25 cellular contexts compared by ENCODE assay signal in the genomic region with DNA sequence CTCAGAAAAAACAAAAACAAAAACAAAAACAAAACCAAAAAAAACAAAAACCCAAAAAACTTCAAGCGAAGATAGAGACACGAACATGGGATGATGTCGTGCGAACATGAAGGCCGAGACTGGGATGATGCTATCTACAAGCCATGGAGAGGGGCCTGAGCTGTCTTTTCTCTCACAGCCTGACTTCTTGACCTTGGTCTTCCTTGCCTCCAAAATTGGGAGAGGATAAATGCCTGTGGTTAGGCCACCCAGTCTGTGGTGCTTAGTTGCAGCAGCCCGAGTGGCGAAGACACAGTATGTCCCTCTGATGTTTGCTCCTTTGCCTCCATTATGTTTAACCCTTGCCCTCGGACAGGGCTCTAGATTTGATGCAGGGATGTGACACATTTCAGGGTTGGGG.
DNase-seq lines count a peak whose midpoint lies in the region; ATAC-seq and TF ChIP-seq lines count a peak whose summit lies in the region.
"Had no signal": no experiment of that assay in that cellular context is flagged by ENCODE, and none has a peak within 500 bp of the region (broad histone marks: within the 10 kb centered on the region; RNA-seq: fewer than 3 reads in every experiment).

No MANE protein-coding gene starts in this region.

- H3K27ac Mint-ChIP-seq in immature natural killer cell (no peak overlapping the region), H9 (no peak overlapping the region; a peak in 1 of 7 replicates)
- H3K27ac Mint-ChIP-seq: activated naive CD8-positive, alpha-beta T cell treated with anti-CD3 and anti-CD28 coated beads for 36 hours; progenitor cell of endocrine pancreas; stimulated activated memory B cell treated with anti-CD40 and anti-IgM and Interleukin-4, amounts not matched to agents 10 μg/mL and 1 μg/mL and 100 μg/mL, for 72 hours; T-helper 1 cell treated with Interleukin-12 subunit alpha and Interleukin-12 subunit beta and Interleukin-4 antibody, amounts not matched to agents 30 μg/mL and 1 μg/mL, for 36 hours had no signal

- H2BK15ac ChIP-seq in H9 (ENCODE audit: low read depth, low read length) = no peak overlapping the region

- H3K9me3 Mint-ChIP-seq in immature natural killer cell = peaks cover 0 to 7% (median 4%) of the 10 kb centered on the region in 6 donors
- H3K9me3 Mint-ChIP-seq in H9 = no peaks in the 10 kb centered on the region
- H3K9me3 Mint-ChIP-seq: activated naive CD8-positive, alpha-beta T cell treated with anti-CD3 and anti-CD28 coated beads for 36 hours; stimulated activated memory B cell treated with anti-CD40 and anti-IgM and Interleukin-4, amounts not matched to agents 10 μg/mL and 1 μg/mL and 100 μg/mL, for 72 hours; T-helper 1 cell treated with Interleukin-12 subunit alpha and Interleukin-12 subunit beta and Interleukin-4 antibody, amounts not matched to agents 30 μg/mL and 1 μg/mL, for 36 hours had no signal

- no peak overlapping the region for H3K4me3 Mint-ChIP-seq in immature natural killer cell
- no peak overlapping the region for H3K4me3 Mint-ChIP-seq in H9
- H3K4me3 Mint-ChIP-seq: activated naive CD8-positive, alpha-beta T cell treated with anti-CD3 and anti-CD28 coated beads for 36 hours; stimulated activated memory B cell treated with anti-CD40 and anti-IgM and Interleukin-4, amounts not matched to agents 10 μg/mL and 1 μg/mL and 100 μg/mL, for 72 hours; T-helper 1 cell treated with Interleukin-12 subunit alpha and Interleukin-12 subunit beta and Interleukin-4 antibody, amounts not matched to agents 30 μg/mL and 1 μg/mL, for 36 hours had no signal

- H3K27me3 ChIP-seq in SJSA1 (replicated peaks) (no peaks in the 10 kb centered on the region), H9 (ENCODE audit: insufficient read depth, low read length) (no peaks in the 10 kb centered on the region)
- H3K27me3 ChIP-seq: dorsolateral prefrontal cortex, Peyer's patch, sigmoid colon, upper lobe of left lung had no signal

- H4K8ac ChIP-seq in H9 (replicated peaks; ENCODE audit: insufficient read length, low read depth, low read length) = no peak overlapping the region

- no peak overlapping the region for H2BK5ac ChIP-seq in H9 (ENCODE audit: insufficient read length, low read length)

- no peaks in the 10 kb centered on the region for H3K79me1 ChIP-seq in H9 (ENCODE audit: insufficient read depth, low read depth, low read length, poor library complexity, severe bottlenecking)

- H3T11ph ChIP-seq in H9 (ENCODE audit: low read length) = no peak overlapping the region

- no peak overlapping the region for H3K23ac ChIP-seq in H9 (ENCODE audit: insufficient read length, low read depth, low read length)

- H3K36me3 ChIP-seq in SJSA1 = no peaks in the 10 kb centered on the region
- H3K36me3 ChIP-seq: Peyer's patch, sigmoid colon, upper lobe of left lung had no signal

- no peak overlapping the region for H2AK5ac ChIP-seq in H9 (ENCODE audit: insufficient read length, low read length)

- H3K9ac ChIP-seq in H9 (ENCODE audit: extremely low read depth, insufficient read length, low read length) = no peak overlapping the region

- no peak overlapping the region for H2AFZ ChIP-seq in H9 (ENCODE audit: low read length)

- H4K91ac ChIP-seq in H9 (ENCODE audit: insufficient read length, low read depth, low read length) = no peak overlapping the region

- H3K4me1 Mint-ChIP-seq in immature natural killer cell (no peaks in the 10 kb centered on the region), H9 (no peaks in the 10 kb centered on the region; a peak in 1 of 4 replicates)
- H3K4me1 Mint-ChIP-seq: activated naive CD8-positive, alpha-beta T cell treated with anti-CD3 and anti-CD28 coated beads for 36 hours; stimulated activated memory B cell treated with anti-CD40 and anti-IgM and Interleukin-4, amounts not matched to agents 10 μg/mL and 1 μg/mL and 100 μg/mL, for 72 hours had no signal

- TF ChIP-seq CTCF in fibroblast of villous mesenchyme (IDR thresholded peaks at IDR 0.05; ENCODE audit: insufficient read depth, low read depth, low read length) = no peak
- no peak for TF ChIP-seq CTCF in H9 (conservative IDR thresholded peaks at IDR 0.05)

- H2BK12ac ChIP-seq in H9 (ENCODE audit: insufficient read length, low read depth, low read length) = no peak overlapping the region

- H3K27me3 Mint-ChIP-seq in immature natural killer cell (ENCODE audit: low read depth in 3 of 3) (peaks cover 0 to 2% (median 0%) of the 10 kb centered on the region in 3 donors), H9 (ENCODE audit: low read depth) (no peaks in the 10 kb centered on the region; the same call in 1 of the 2 replicates)
- H3K27me3 Mint-ChIP-seq: progenitor cell of endocrine pancreas; stimulated activated memory B cell treated with anti-CD40 and anti-IgM and Interleukin-4, amounts not matched to agents 10 μg/mL and 1 μg/mL and 100 μg/mL, for 72 hours had no signal

- no peaks in the 10 kb centered on the region for H4K20me1 ChIP-seq in H9 (ENCODE audit: control insufficient read depth, insufficient read depth, insufficient read length)

- H4K5ac ChIP-seq in H9 (ENCODE audit: insufficient read length, low read depth, low read length) = no peak overlapping the region

- no peak overlapping the region for H3K4ac ChIP-seq in H9 (ENCODE audit: low read depth, low read length)

- H3K79me2 ChIP-seq in H9 (ENCODE audit: insufficient read depth, low read length) = no peaks in the 10 kb centered on the region

- no peak overlapping the region for H3K4me3 ChIP-seq in SJSA1
- no peak overlapping the region for H3K4me3 ChIP-seq in fibroblast of villous mesenchyme (ENCODE audit: low read depth, low read length)
- H3K4me3 ChIP-seq: dorsolateral prefrontal cortex, Peyer's patch, sigmoid colon, upper lobe of left lung had no signal

- H2BK120ac ChIP-seq in H9 (ENCODE audit: low read depth, low read length, poor library complexity, severe bottlenecking) = no peak overlapping the region

- H3K18ac ChIP-seq in H9 (ENCODE audit: insufficient read length, low read depth, low read length) = no peak overlapping the region

- no peak overlapping the region for H3K4me2 ChIP-seq in H9 (ENCODE audit: insufficient read depth, insufficient read length, low read length)

- H3K36me3 Mint-ChIP-seq in immature natural killer cell (no peaks in the 10 kb centered on the region), H9 (ENCODE audit: insufficient read depth in 1 of 3, low read depth in 3 of 3) (no peaks in the 10 kb centered on the region)
- H3K36me3 Mint-ChIP-seq: activated naive CD8-positive, alpha-beta T cell treated with anti-CD3 and anti-CD28 coated beads for 36 hours; stimulated activated memory B cell treated with anti-CD40 and anti-IgM and Interleukin-4, amounts not matched to agents 10 μg/mL and 1 μg/mL and 100 μg/mL, for 72 hours had no signal

- no CpG with 5 or more reads among the region's 8 CpGs for WGBS in H9 (ENCODE audit: extremely low coverage, insufficient read length, low lambda C conversion rate)

- DNase-seq in H4 (ENCODE audit: low spot score) (peak; percentile 30), SJSA1 (ENCODE audit: low read depth in 1 of 2, low spot score in 2 of 2) (peak; percentile 99 to 100), fibroblast of villous mesenchyme (ENCODE audit: low read depth) (peak; percentile 91), sciatic nerve (ENCODE audit: low spot score) (no peak), NCI-H2227 treated with DMSO at 0.1 percent for 48 hours (lab: John Stamatoyannopoulos, UW) (no peak), iPS-NIHi11 (ENCODE audit: low spot score) (no peak), immature natural killer cell (no peak), H9 (no peak)
- DNase-seq: activated CD4-positive, alpha-beta T cell treated with anti-CD3 and anti-CD28 coated beads for 1 hour; activated effector memory CD4-positive, alpha-beta T cell treated with Interleukin-2 at 50 U/mL for 16 hours; activated naive CD8-positive, alpha-beta T cell treated with anti-CD3 and anti-CD28 coated beads for 36 hours; dorsolateral prefrontal cortex; glutamatergic neuron; mammary epithelial cell; NCI-H1105 treated with DMSO at 0.1 percent for 48 hours; NCI-H2029 treated with DMSO at 0.1 percent for 48 hours; Peyer's patch; sigmoid colon; stimulated activated CD4-positive, alpha-beta T cell treated with anti-CD3 and anti-CD28 coated beads, Interleukin-4, amount 100 ng/mL, for 4 hours; substantia nigra; upper lobe of left lung had no signal

- H3K9me3 ChIP-seq in SJSA1 (replicated peaks) = no peaks in the 10 kb centered on the region
- no peaks in the 10 kb centered on the region for H3K9me3 ChIP-seq in H9 (ENCODE audit: control insufficient read depth, low read depth, low read length)
- H3K9me3 ChIP-seq: Peyer's patch, sigmoid colon, upper lobe of left lung had no signal

- peak overlapping the region; percentile 64 for H3K27ac ChIP-seq in SJSA1
- H3K27ac ChIP-seq in H9 (ENCODE audit: insufficient read length, low read depth, low read length) = no peak overlapping the region
- H3K27ac ChIP-seq: C4-2B, dorsolateral prefrontal cortex, Peyer's patch, sigmoid colon, upper lobe of left lung had no signal

- intact Hi-C loops in sciatic nerve (cut with DNase I) = no loop called here

- no peaks in the 10 kb centered on the region for H3K23me2 ChIP-seq in H9 (ENCODE audit: insufficient read length, low read depth, low read length, poor library complexity, severe bottlenecking)

- ATAC-seq in sciatic nerve = peak; percentile 20
- ATAC-seq: stimulated activated memory B cell treated with anti-CD40 and anti-IgM and Interleukin-4, amounts not matched to agents 10 μg/mL and 1 μg/mL and 100 μg/mL, for 72 hours had no signal

- H3K56ac ChIP-seq in H9 (ENCODE audit: insufficient read length, low read depth, low read length) = no peak overlapping the region

- H2BK20ac ChIP-seq in H9 (ENCODE audit: low read depth, low read length, poor library complexity, severe bottlenecking) = no peak overlapping the region

- no peak overlapping the region for H3K14ac ChIP-seq in H9 (ENCODE audit: insufficient read depth, low read length)

- H3K4me1 ChIP-seq in SJSA1 (replicated peaks) = peaks cover 45% of the 10 kb centered on the region
- H3K4me1 ChIP-seq in H9 (ENCODE audit: insufficient read depth, low read length) = no peaks in the 10 kb centered on the region
- H3K4me1 ChIP-seq: Peyer's patch, sigmoid colon, upper lobe of left lung had no signal

Comparison
In these comparisons a context has a peak if more than half of its experiments do, and no peak if none do; other contexts are left out.
1. DNase-seq: peak in H4 (single experiment), SJSA1 (2 of 2) and fibroblast of villous mesenchyme (single experiment); none in sciatic nerve (single experiment), NCI-H2227 treated with DMSO at 0.1 percent for 48 hours (single experiment), iPS-NIHi11 (single experiment), immature natural killer cell (0 of 3) and H9 (single experiment).